Comparison of ENCODE assay signal across 1 cellular context in genomic region chr10:123784216-123784615, GRCh38.
TF ChIP-seq lines count a peak whose summit lies in the region.

No MANE protein-coding gene starts in this region.

TF ChIP-seq in H1, 55 proteins besides CTCF, POLR2A, EP300 and RAD21 (continued from another document):
- TF ChIP-seq CHD7 (IDR thresholded peaks at IDR 0.05; ENCODE audit: insufficient replicate concordance, low read length) (no peak), SP4 (IDR thresholded peaks at IDR 0.05; ENCODE audit: low read length) (no peak), HDAC2 (IDR thresholded peaks at IDR 0.05; ENCODE audit: borderline replicate concordance in 1 of 2, low read depth in 2 of 2, low read length in 2 of 2) (no peak), GTF2F1 (IDR thresholded peaks at IDR 0.05; ENCODE audit: borderline replicate concordance, low read depth, low read length) (no peak), TAF7 (optimal IDR thresholded peaks at IDR 0.05; ENCODE audit: borderline replicate concordance, low read depth, low read length) (no peak)
TF ChIP-seq in H1: peak in this region for 0.
